In the genomic region with DNA sequence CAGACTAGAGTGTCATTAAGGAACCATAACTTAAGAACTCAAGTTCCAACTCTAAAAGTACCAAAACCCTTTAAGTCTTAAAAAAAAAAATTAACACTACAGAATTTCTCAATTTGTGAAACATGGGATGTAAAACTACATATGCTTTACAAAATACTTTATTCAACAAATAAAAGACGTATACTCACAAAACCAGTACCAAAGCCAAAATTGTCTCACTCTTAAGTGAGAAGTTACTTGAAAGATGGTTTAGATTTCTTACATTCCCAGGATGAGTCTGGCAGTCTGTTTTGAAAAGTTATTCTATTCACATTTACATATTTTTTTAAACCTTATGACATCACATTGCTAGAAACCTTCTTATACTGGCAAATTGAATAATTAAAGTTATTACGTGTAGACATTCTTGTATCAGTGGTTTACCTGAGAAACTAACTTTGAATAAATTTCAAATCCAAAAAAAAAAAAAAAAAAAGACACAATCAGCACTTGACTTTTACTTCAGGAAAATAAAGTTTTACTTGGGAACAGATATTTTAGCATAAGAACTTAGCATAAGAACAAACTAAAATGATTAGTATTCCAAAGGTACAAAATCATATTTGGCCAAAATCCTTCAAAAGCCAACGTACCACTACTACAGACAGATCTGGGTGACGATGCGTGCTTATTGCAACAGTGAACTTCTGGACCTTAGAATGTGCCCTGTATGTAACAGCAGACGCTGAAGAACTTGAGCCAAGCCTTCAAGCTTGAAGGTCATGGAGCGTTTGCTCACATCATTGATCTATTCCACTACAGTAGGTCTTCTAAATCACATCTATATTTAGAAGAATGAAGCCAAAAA, we compare ENCODE assay signal across 8 cellular contexts. TPM values are rescaled to one million over a fixed set of nuclear protein-coding genes. Genes with fewer than 3 reads are reported as not detected.
DNase-seq lines count a peak whose midpoint lies in the region; ATAC-seq lines count a peak whose summit lies in the region.

No MANE protein-coding gene starts in this region.

- peak; percentile 17 for DNase-seq in DMS79 (lab: John Stamatoyannopoulos, UW)
- peak; percentile 2 for DNase-seq in NCI-H2171 (lab: John Stamatoyannopoulos, UW)
- peak; percentile 65 for DNase-seq in dedifferentiated amniotic fluid mesenchymal stem cell (ENCODE audit: extremely low spot score)
- DNase-seq in NCI-H187 treated with DMSO at 0.1 percent for 48 hours (lab: John Stamatoyannopoulos, UW), result no peak
- DNase-seq in activated T-cell treated with anti-CD3 and anti-CD28 coated beads, Interleukin-2, amount 50 U/mL, for 1 hour, result no peak

- H3K36me3 ChIP-seq in mesodermal cell (ENCODE audit: control insufficient read depth, insufficient read depth, low read length), result peaks cover 4% of the 10 kb centered on the region

- H3K4me3 ChIP-seq in mesodermal cell (ENCODE audit: extremely low read depth, insufficient read depth, low read length, poor library complexity, severe bottlenecking), result peak overlapping the region; percentile 71

- H3K27ac ChIP-seq in mesodermal cell (ENCODE audit: low read depth, low read length, severe bottlenecking), result no peak overlapping the region

- ATAC-seq in HG02759 (IDR thresholded peaks at IDR 0.05; ENCODE audit: unreplicated experiment) (no peak), GM18907 (IDR thresholded peaks at IDR 0.05; ENCODE audit: unreplicated experiment) (no peak)

- H3K9me3 ChIP-seq in mesodermal cell (ENCODE audit: control insufficient read depth, low read length), result no peaks in the 10 kb centered on the region

- no peaks in the 10 kb centered on the region for H3K4me1 ChIP-seq in mesodermal cell (ENCODE audit: control insufficient read depth, insufficient read depth, low read length, poor library complexity, severe bottlenecking)

- WGBS in mesodermal cell (ENCODE audit: insufficient coverage in 2 of 2), 2 experiments, result 0% methylated on average over 3 to 4 of the region's 7 CpGs

RNA-seq across cellular contexts. Expression of a gene that starts 2.6 kb away (rescaled TPM):
- 16.6 TPM for polyA plus RNA-seq in mesodermal cell (2013, experiment 1 of 2)
- 18.4 TPM for polyA plus RNA-seq in mesodermal cell (2013, experiment 2 of 2)

Comparison
In these comparisons a context has a peak if more than half of its experiments do, and no peak if none do; other contexts are left out.
1. DNase-seq: peak in DMS79 (single experiment), NCI-H2171 (single experiment) and dedifferentiated amniotic fluid mesenchymal stem cell (single experiment); none in NCI-H187 treated with DMSO at 0.1 percent for 48 hours (single experiment) and activated T-cell treated with anti-CD3 and anti-CD28 coated beads, Interleukin-2, amount 50 U/mL, for 1 hour (single experiment).